23 cellular contexts compared by ENCODE assay signal in genomic region chr3:79012530-79012913, GRCh38.
DNase-seq lines count a peak whose midpoint lies in the region; ATAC-seq, FAIRE-seq and TF ChIP-seq lines count a peak whose summit lies in the region.
"Had no signal": no experiment of that assay in that cellular context is flagged by ENCODE, and none has a peak within 500 bp of the region (broad histone marks: within the 10 kb centered on the region; RNA-seq: fewer than 3 reads in every experiment).

No MANE protein-coding gene starts in this region.

- no peak for DNase-seq in D721Med (ENCODE audit: insufficient read length, low spot score)
- no peak for DNase-seq in psoas muscle
- DNase-seq in T1000 (lab: John Stamatoyannopoulos, UW): no peak
- DNase-seq in progenitor cell of endocrine pancreas (ENCODE audit: low spot score, unreplicated experiment): no peak
- DNase-seq in effector CD8-positive, alpha-beta T cell (lab: John Stamatoyannopoulos, UW): no peak
- DNase-seq in ovary: no peak
- DNase-seq: activated CD4-positive, alpha-beta memory T cell treated with anti-CD3 and anti-CD28 coated beads for 36 hours; activated T-cell treated with anti-CD3 and anti-CD28 coated beads, Interleukin-2, amount 50 U/mL, for 24 hours; body of pancreas; Caco-2; GF-D8; heart left ventricle; mammary epithelial cell; naive thymus-derived CD8-positive, alpha-beta T cell; NCI-H2081 treated with DMSO at 0.1 percent for 48 hours; NCI-H748 treated with DMSO at 0.1 percent for 48 hours; RPMI8226; stimulated activated CD4-positive, alpha-beta T cell treated with anti-CD3 and anti-CD28 coated beads, Interleukin-4, amount 100 ng/mL, for 1 hour; SW 1271 had no signal

- no peaks in the 10 kb centered on the region for H3K9me3 ChIP-seq in HUES6 (ENCODE audit: control insufficient read depth, insufficient read depth, low read depth, low read length)
- no peaks in the 10 kb centered on the region for H3K9me3 ChIP-seq in endocrine pancreas (ENCODE audit: control insufficient read depth, low read length)
- no peaks in the 10 kb centered on the region for H3K9me3 ChIP-seq in psoas muscle
- no peaks in the 10 kb centered on the region for H3K9me3 ChIP-seq in ovary
- H3K9me3 ChIP-seq: body of pancreas, Caco-2, heart left ventricle had no signal

- peaks cover 32% of the 10 kb centered on the region for H3K4me1 ChIP-seq in HUES6 (ENCODE audit: control insufficient read depth, insufficient read depth, low read length)
- H3K4me1 ChIP-seq in endocrine pancreas (ENCODE audit: control insufficient read depth, insufficient read depth, low read length): peaks cover 7% of the 10 kb centered on the region
- no peaks in the 10 kb centered on the region for H3K4me1 ChIP-seq in psoas muscle
- peaks cover 3% of the 10 kb centered on the region for H3K4me1 ChIP-seq in ovary (ENCODE audit: insufficient read depth)
- H3K4me1 ChIP-seq: body of pancreas had no signal

- no peak overlapping the region for H3K27ac Mint-ChIP-seq in progenitor cell of endocrine pancreas
- H3K27ac Mint-ChIP-seq: activated CD4-positive, alpha-beta memory T cell treated with anti-CD3 and anti-CD28 coated beads for 36 hours; activated naive CD4-positive, alpha-beta T cell treated with anti-CD3 and anti-CD28 coated beads, Interleukin-2, amount 50 U/mL, for 72 hours; activated T-cell treated with anti-CD3 and anti-CD28 coated beads, Interleukin-2, amount 50 U/mL, for 24 hours had no signal

- H3K27ac ChIP-seq in HUES6 (ENCODE audit: low read depth, low read length) (no peak overlapping the region), psoas muscle (peak overlapping the region; percentile 72), ovary (no peak overlapping the region)
- H3K27ac ChIP-seq: body of pancreas, heart left ventricle had no signal

- H3K4me1 Mint-ChIP-seq in progenitor cell of endocrine pancreas (ENCODE audit: low read depth): peaks cover 39% of the 10 kb centered on the region

- H3K4me3 ChIP-seq in HUES6 (ENCODE audit: low read depth, low read length): peak overlapping the region; percentile 29
- peak overlapping the region; percentile 68 for H3K4me3 ChIP-seq in endocrine pancreas (ENCODE audit: control insufficient read depth, insufficient read depth, low read length)
- peak overlapping the region; percentile 40 for H3K4me3 ChIP-seq in psoas muscle
- H3K4me3 ChIP-seq in ovary: no peak overlapping the region
- H3K4me3 ChIP-seq: body of pancreas, heart left ventricle had no signal

- intact Hi-C loops in psoas muscle (cut with DNase I): no loop called here
- intact Hi-C loops in ovary (cut with DNase I): no loop called here

- H3K36me3 Mint-ChIP-seq in progenitor cell of endocrine pancreas (ENCODE audit: insufficient read depth): no peaks in the 10 kb centered on the region
- H3K36me3 Mint-ChIP-seq: activated CD4-positive, alpha-beta memory T cell treated with anti-CD3 and anti-CD28 coated beads for 36 hours; activated naive CD4-positive, alpha-beta T cell treated with anti-CD3 and anti-CD28 coated beads, Interleukin-2, amount 50 U/mL, for 72 hours; naive thymus-derived CD8-positive, alpha-beta T cell had no signal

- peak; percentile 11 for FAIRE-seq in D721Med (lab: Jason Lieb, UNC)
- FAIRE-seq: GM12892 had no signal

- H3K36me3 ChIP-seq in HUES6 (ENCODE audit: control insufficient read depth, insufficient read depth, low read length): no peaks in the 10 kb centered on the region
- H3K36me3 ChIP-seq in endocrine pancreas (ENCODE audit: control insufficient read depth, insufficient read depth, low read length): no peaks in the 10 kb centered on the region
- H3K36me3 ChIP-seq in psoas muscle (ENCODE audit: insufficient read depth in 1 of 2, low read depth in 1 of 2): no peaks in the 10 kb centered on the region
- no peaks in the 10 kb centered on the region for H3K36me3 ChIP-seq in ovary
- H3K36me3 ChIP-seq: heart left ventricle had no signal

- no peak for TF ChIP-seq EP300 in ovary (IDR thresholded peaks at IDR 0.05)

- H3K9ac ChIP-seq in HUES6 (ENCODE audit: low read length): no peak overlapping the region
- H3K9ac ChIP-seq in endocrine pancreas (ENCODE audit: control insufficient read depth, insufficient read depth, low read length): no peak overlapping the region

- peaks cover 5% of the 10 kb centered on the region for H3K27me3 Mint-ChIP-seq in progenitor cell of endocrine pancreas
- H3K27me3 Mint-ChIP-seq: activated CD4-positive, alpha-beta memory T cell treated with anti-CD3 and anti-CD28 coated beads for 36 hours; activated T-cell treated with anti-CD3 and anti-CD28 coated beads, Interleukin-2, amount 50 U/mL, for 24 hours had no signal

- no peak for TF ChIP-seq POLR2A in ovary (IDR thresholded peaks at IDR 0.05)

- no peak for TF ChIP-seq CTCF in D721Med (IDR thresholded peaks at IDR 0.05; ENCODE audit: insufficient read depth, missing control alignments)
- TF ChIP-seq CTCF in psoas muscle (IDR thresholded peaks at IDR 0.05): no peak
- TF ChIP-seq CTCF in progenitor cell of endocrine pancreas (IDR thresholded peaks at IDR 0.05; ENCODE audit: unreplicated experiment): no peak
- TF ChIP-seq CTCF in ovary (IDR thresholded peaks at IDR 0.05): no peak

- ATAC-seq in psoas muscle: peak in 1 of 4 donors; percentile 11
- ATAC-seq: activated naive CD4-positive, alpha-beta T cell treated with anti-CD3 and anti-CD28 coated beads, Interleukin-2, amount 50 U/mL, for 72 hours; body of pancreas; naive thymus-derived CD8-positive, alpha-beta T cell had no signal

- H3K9me3 Mint-ChIP-seq in progenitor cell of endocrine pancreas (ENCODE audit: low read depth): no peaks in the 10 kb centered on the region

- no peaks in the 10 kb centered on the region for H3K27me3 ChIP-seq in HUES6 (ENCODE audit: control insufficient read depth, insufficient read depth, low read length)
- H3K27me3 ChIP-seq in endocrine pancreas (ENCODE audit: control insufficient read depth, insufficient read depth, low read length): no peaks in the 10 kb centered on the region
- peaks cover 0 to 3% (median 0%) of the 10 kb centered on the region in 3 donors for H3K27me3 ChIP-seq in psoas muscle (ENCODE audit: insufficient read depth in 3 of 3, low read length in 2 of 3)
- H3K27me3 ChIP-seq in ovary: no peaks in the 10 kb centered on the region

- 24 to 51% (median 35%) methylated on average over 2 of the region's 2 CpGs for WGBS in psoas muscle, 3 donors
- 23 to 51% (median 44%) methylated on average over 2 of the region's 2 CpGs for WGBS in ovary, 3 donors

- no peak overlapping the region for H3K4me3 Mint-ChIP-seq in progenitor cell of endocrine pancreas (ENCODE audit: low read depth)
- H3K4me3 Mint-ChIP-seq: activated CD4-positive, alpha-beta memory T cell treated with anti-CD3 and anti-CD28 coated beads for 36 hours; activated T-cell treated with anti-CD3 and anti-CD28 coated beads, Interleukin-2, amount 50 U/mL, for 24 hours had no signal
